8 cellular contexts compared by ENCODE assay signal in the genomic region with DNA sequence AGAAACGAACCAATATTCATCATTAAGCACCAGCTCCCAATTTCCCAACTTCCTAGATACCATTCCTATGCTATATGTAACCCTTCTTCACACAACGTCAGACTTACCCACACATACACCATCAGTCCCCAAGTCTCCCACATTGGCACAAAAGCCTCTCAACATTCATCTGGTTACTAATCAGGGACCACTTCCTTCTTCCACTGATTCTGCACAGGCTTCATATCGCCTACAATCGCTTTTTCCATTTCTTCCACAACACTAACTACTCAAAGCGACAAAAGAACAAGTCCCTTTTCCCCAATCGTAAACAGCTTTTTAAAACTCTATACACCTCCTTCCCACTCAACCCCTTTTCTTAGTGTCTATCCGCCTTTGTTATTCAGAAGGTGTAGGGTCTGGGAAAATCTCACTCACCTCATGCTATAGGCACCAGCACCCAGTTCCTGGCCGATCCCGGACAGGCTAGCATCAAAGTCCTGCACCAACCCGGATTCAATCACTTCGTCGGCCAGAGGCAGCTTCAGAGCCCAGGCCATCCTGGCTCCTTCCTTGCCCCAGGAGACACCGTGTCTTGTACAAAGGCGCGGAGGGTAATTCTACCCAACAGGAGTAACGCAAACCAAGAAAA. TPM values are rescaled to one million over a fixed set of nuclear protein-coding genes. Genes with fewer than 3 reads are reported as not detected.
A peak's percentile ranks its signal among the peaks of the same experiment; 100 is the strongest.
DNase-seq lines count a peak whose midpoint lies in the region; ATAC-seq and TF ChIP-seq lines count a peak whose summit lies in the region.

No MANE protein-coding gene starts in this region.

- intact Hi-C loops in activated T-helper 1 cell treated with anti-CD3 and anti-CD28 coated beads, Interleukin-12 subunit alpha, Interleukin-12 subunit beta, Interleukin-2, Interleukin-4 antibody, amounts not matched to agents 30 ng/mL and 10 ng/mL and 1 ng/mL, durations not matched to agents 14 hours and 24 hours and 36 hours (cut with micrococcal nuclease), result loop anchor here (1.0 to 10.0 kb wide), 12 partner anchors 46 to 1060 kb away; a partner anchor contains a TSS

- H2BK120ac ChIP-seq in H9 (ENCODE audit: low read depth, low read length, poor library complexity, severe bottlenecking), result no peak overlapping the region

- H3K79me2 ChIP-seq in DND-41 (ENCODE audit: insufficient read depth, low read length) (peaks cover 60% of the 10 kb centered on the region), H9 (ENCODE audit: insufficient read depth, low read length) (peaks cover 21% of the 10 kb centered on the region; the same call in 1 of the 2 replicates), OCI-LY1 (ENCODE audit: insufficient read depth, low read length) (no peaks in the 10 kb centered on the region)

- no peak overlapping the region for H4K91ac ChIP-seq in H9 (ENCODE audit: insufficient read length, low read depth, low read length)

- no peak overlapping the region for H2BK20ac ChIP-seq in H9 (ENCODE audit: low read depth, low read length, poor library complexity, severe bottlenecking)

- no peak overlapping the region for H4K5ac ChIP-seq in H9 (ENCODE audit: insufficient read length, low read depth, low read length)

- H3K9ac ChIP-seq in DND-41 (ENCODE audit: low read depth, low read length) (peak overlapping the region; percentile 81), H9 (ENCODE audit: extremely low read depth, insufficient read length, low read length) (peak overlapping the region; percentile 81), OCI-LY1 (ENCODE audit: low read length) (no peak overlapping the region; the same call in 1 of the 2 replicates)

- no peak for DNase-seq in DND-41
- peak; percentile 18 for DNase-seq in H9
- DNase-seq in GM10266 (ENCODE audit: extremely low spot score), result no peak
- no peak for DNase-seq in activated T-helper 1 cell treated with anti-CD3 and anti-CD28 coated beads, Interleukin-12 subunit alpha, Interleukin-12 subunit beta, Interleukin-2, Interleukin-4 antibody, amounts not matched to agents 30 ng/mL and 10 ng/mL and 1 ng/mL, durations not matched to agents 14 hours and 24 hours and 36 hours (ENCODE audit: low spot score)

- peaks cover 35% of the 10 kb centered on the region for H3K4me1 ChIP-seq in DND-41 (ENCODE audit: insufficient read depth, low read length)
- no peaks in the 10 kb centered on the region; the same call in 1 of the 2 replicates for H3K4me1 ChIP-seq in H9 (ENCODE audit: insufficient read depth, low read length)
- H3K4me1 ChIP-seq in OCI-LY1 (ENCODE audit: insufficient read depth, low read length, severe bottlenecking), result peaks cover 11% of the 10 kb centered on the region
- no peaks in the 10 kb centered on the region for H3K4me1 ChIP-seq in ectodermal cell (ENCODE audit: control insufficient read depth, insufficient read depth, low read length)
- H3K4me1 ChIP-seq in mononuclear cell (ENCODE audit: insufficient read depth, low read length), result peaks cover 37% of the 10 kb centered on the region

- no peak overlapping the region for H3K4ac ChIP-seq in H9 (ENCODE audit: low read depth, low read length)

- H3K18ac ChIP-seq in H9 (ENCODE audit: insufficient read length, low read depth, low read length), result peak overlapping the region; percentile 28

- no peak overlapping the region for H2BK12ac ChIP-seq in H9 (ENCODE audit: insufficient read length, low read depth, low read length)

- H3K14ac ChIP-seq in H9 (ENCODE audit: insufficient read depth, low read length), result peak overlapping the region; percentile 77; the same call in 1 of the 2 replicates

- no peak overlapping the region for H2BK15ac ChIP-seq in H9 (ENCODE audit: low read depth, low read length)

- H3K36me3 ChIP-seq in DND-41 (ENCODE audit: insufficient read depth, low read length) (peaks cover 7% of the 10 kb centered on the region; the same call in 1 of the 2 replicates), OCI-LY1 (ENCODE audit: insufficient read depth, low read length) (no peaks in the 10 kb centered on the region; the same call in 1 of the 2 replicates), ectodermal cell (ENCODE audit: control insufficient read depth, insufficient read depth, low read length) (no peaks in the 10 kb centered on the region)

- ATAC-seq in DND-41 (ENCODE audit: insufficient read depth, low read depth) (no peak), HG03565 (IDR thresholded peaks at IDR 0.05; ENCODE audit: unreplicated experiment) (no peak)

- H2AFZ ChIP-seq in DND-41 (ENCODE audit: low read depth, low read length), result peak overlapping the region; percentile 95
- no peak overlapping the region for H2AFZ ChIP-seq in H9 (ENCODE audit: low read length)
- peak overlapping the region; percentile 60; the same call in 1 of the 2 replicates for H2AFZ ChIP-seq in OCI-LY1 (ENCODE audit: low read length)

- H3K9me3 Mint-ChIP-seq in H9, result no peaks in the 10 kb centered on the region
- no peaks in the 10 kb centered on the region for H3K9me3 Mint-ChIP-seq in activated T-helper 1 cell treated with anti-CD3 and anti-CD28 coated beads, Interleukin-12 subunit alpha, Interleukin-12 subunit beta, Interleukin-2, Interleukin-4 antibody, amounts not matched to agents 30 ng/mL and 10 ng/mL and 1 ng/mL, durations not matched to agents 14 hours and 24 hours and 36 hours

- TF ChIP-seq CTCF in DND-41 (IDR thresholded peaks at IDR 0.05; ENCODE audit: borderline replicate concordance, extremely low read depth, low read length, poor library complexity, severe bottlenecking), result no peak
- no peak for TF ChIP-seq CTCF in H9 (conservative IDR thresholded peaks at IDR 0.05)
- TF ChIP-seq CTCF in OCI-LY1 (IDR thresholded peaks at IDR 0.05; ENCODE audit: low read length), result no peak
- TF ChIP-seq CTCF in GM10266 (IDR thresholded peaks at IDR 0.05; ENCODE audit: control insufficient read depth, insufficient read depth, low read depth, missing control alignments), result no peak

- H2BK5ac ChIP-seq in H9 (ENCODE audit: insufficient read length, low read length), result no peak overlapping the region

- H3K4me2 ChIP-seq in DND-41 (ENCODE audit: insufficient read depth, low read length) (peak overlapping the region; percentile 93), H9 (ENCODE audit: insufficient read depth, insufficient read length, low read length) (peak overlapping the region; percentile 97), OCI-LY1 (ENCODE audit: low read length) (peak overlapping the region; percentile 59)

- peaks cover 11% of the 10 kb centered on the region; the same call in 1 of the 2 replicates for H4K20me1 ChIP-seq in DND-41 (ENCODE audit: insufficient read depth, low read length)
- H4K20me1 ChIP-seq in H9 (ENCODE audit: control insufficient read depth, insufficient read depth, insufficient read length), result no peaks in the 10 kb centered on the region
- no peaks in the 10 kb centered on the region for H4K20me1 ChIP-seq in OCI-LY1 (ENCODE audit: insufficient read depth, low read length)

- H3K27me3 Mint-ChIP-seq in H9 (ENCODE audit: low read depth), result peaks cover 3% of the 10 kb centered on the region; the same call in 1 of the 2 replicates
- peaks cover 1% of the 10 kb centered on the region for H3K27me3 Mint-ChIP-seq in activated T-helper 1 cell treated with anti-CD3 and anti-CD28 coated beads, Interleukin-12 subunit alpha, Interleukin-12 subunit beta, Interleukin-2, Interleukin-4 antibody, amounts not matched to agents 30 ng/mL and 10 ng/mL and 1 ng/mL, durations not matched to agents 14 hours and 24 hours and 36 hours (ENCODE audit: insufficient read depth)

- H3K56ac ChIP-seq in H9 (ENCODE audit: insufficient read length, low read depth, low read length), result no peak overlapping the region

- no peak overlapping the region for H3T11ph ChIP-seq in H9 (ENCODE audit: low read length)

- H3K27ac Mint-ChIP-seq in H9, result no peak overlapping the region
- H3K27ac Mint-ChIP-seq in activated T-helper 1 cell treated with anti-CD3 and anti-CD28 coated beads, Interleukin-12 subunit alpha, Interleukin-12 subunit beta, Interleukin-2, Interleukin-4 antibody, amounts not matched to agents 30 ng/mL and 10 ng/mL and 1 ng/mL, durations not matched to agents 14 hours and 24 hours and 36 hours, result no peak overlapping the region

- no peaks in the 10 kb centered on the region for H3K9me2 ChIP-seq in OCI-LY1 (ENCODE audit: low read depth, low read length)

- no peaks in the 10 kb centered on the region for H3F3A ChIP-seq in OCI-LY1 (ENCODE audit: insufficient read depth, low read length)

- H3K36me3 Mint-ChIP-seq in H9 (ENCODE audit: insufficient read depth in 1 of 3, low read depth in 3 of 3), result peaks cover 0 to 10% (median 4%) of the 10 kb centered on the region in 3 experiments; a peak in 5 of 7 replicates
- peaks cover 7% of the 10 kb centered on the region for H3K36me3 Mint-ChIP-seq in activated T-helper 1 cell treated with anti-CD3 and anti-CD28 coated beads, Interleukin-12 subunit alpha, Interleukin-12 subunit beta, Interleukin-2, Interleukin-4 antibody, amounts not matched to agents 30 ng/mL and 10 ng/mL and 1 ng/mL, durations not matched to agents 14 hours and 24 hours and 36 hours (ENCODE audit: low read depth)

- H3K27me3 ChIP-seq in DND-41 (ENCODE audit: insufficient read depth, low read length, poor library complexity) (no peaks in the 10 kb centered on the region), H9 (ENCODE audit: insufficient read depth, low read length) (no peaks in the 10 kb centered on the region), OCI-LY1 (ENCODE audit: insufficient read depth, low read length) (no peaks in the 10 kb centered on the region), ectodermal cell (ENCODE audit: control insufficient read depth, insufficient read depth, low read length, poor library complexity, severe bottlenecking) (no peaks in the 10 kb centered on the region), mononuclear cell (ENCODE audit: insufficient read depth, low read length) (no peaks in the 10 kb centered on the region)

- H3K4me1 Mint-ChIP-seq in H9, result 0 out of 4 replicates have a peak, but pooled peaks cover 0 to 2% of the 10 kb centered on the region in 2 experiments
- H3K4me1 Mint-ChIP-seq in activated T-helper 1 cell treated with anti-CD3 and anti-CD28 coated beads, Interleukin-12 subunit alpha, Interleukin-12 subunit beta, Interleukin-2, Interleukin-4 antibody, amounts not matched to agents 30 ng/mL and 10 ng/mL and 1 ng/mL, durations not matched to agents 14 hours and 24 hours and 36 hours (ENCODE audit: low read depth), result peaks cover 9% of the 10 kb centered on the region

- H3K27ac ChIP-seq in DND-41 (ENCODE audit: low read length) (peak overlapping the region; percentile 90), H9 (ENCODE audit: insufficient read length, low read depth, low read length) (peak overlapping the region; percentile 81), OCI-LY1 (ENCODE audit: low read depth, low read length, poor library complexity, severe bottlenecking) (no peak overlapping the region), ectodermal cell (ENCODE audit: insufficient read depth, low read depth, low read length, poor library complexity, severe bottlenecking) (peak overlapping the region; percentile 99)

- H4K8ac ChIP-seq in H9 (replicated peaks; ENCODE audit: insufficient read length, low read depth, low read length), result no peak overlapping the region

- H3K4me3 Mint-ChIP-seq in H9, result no peak overlapping the region
- no peak overlapping the region for H3K4me3 Mint-ChIP-seq in activated T-helper 1 cell treated with anti-CD3 and anti-CD28 coated beads, Interleukin-12 subunit alpha, Interleukin-12 subunit beta, Interleukin-2, Interleukin-4 antibody, amounts not matched to agents 30 ng/mL and 10 ng/mL and 1 ng/mL, durations not matched to agents 14 hours and 24 hours and 36 hours

- H3K23ac ChIP-seq in H9 (ENCODE audit: insufficient read length, low read depth, low read length), result no peak overlapping the region

- WGBS in H9 (ENCODE audit: extremely low coverage, insufficient read length, low lambda C conversion rate), result 100% methylated on average over 1 of the region's 16 CpGs
- 8 to 10% methylated on average over 16 of the region's 16 CpGs for WGBS in ectodermal cell, 2 experiments

- H3K4me3 ChIP-seq in DND-41 (ENCODE audit: low read depth in 1 of 2, low read length in 2 of 2), result peak overlapping the region; percentile 71 to 82
- H3K4me3 ChIP-seq in OCI-LY1 (ENCODE audit: low read depth, low read length, poor library complexity, severe bottlenecking), result peak overlapping the region; percentile 54
- H3K4me3 ChIP-seq in ectodermal cell (ENCODE audit: insufficient read depth, low read depth, low read length), result peak overlapping the region; percentile 60
- peak overlapping the region; percentile 98 for H3K4me3 ChIP-seq in mononuclear cell (ENCODE audit: low read length)

- H2AK5ac ChIP-seq in H9 (ENCODE audit: insufficient read length, low read length), result no peak overlapping the region

- peaks cover 4% of the 10 kb centered on the region for H3K79me1 ChIP-seq in H9 (ENCODE audit: insufficient read depth, low read depth, low read length, poor library complexity, severe bottlenecking)

- H3K9me3 ChIP-seq in DND-41 (ENCODE audit: insufficient read depth, low read length, severe bottlenecking), result no peaks in the 10 kb centered on the region
- H3K9me3 ChIP-seq in H9 (ENCODE audit: control insufficient read depth, low read depth, low read length), result no peaks in the 10 kb centered on the region
- H3K9me3 ChIP-seq in OCI-LY1 (ENCODE audit: low read length), result no peaks in the 10 kb centered on the region
- no peaks in the 10 kb centered on the region for H3K9me3 ChIP-seq in ectodermal cell (ENCODE audit: control insufficient read depth, low read length)
- H3K9me3 ChIP-seq in mononuclear cell (ENCODE audit: low read depth, low read length), result no peaks in the 10 kb centered on the region

- H3K23me2 ChIP-seq in H9 (ENCODE audit: insufficient read length, low read depth, low read length, poor library complexity, severe bottlenecking), result peaks cover 10% of the 10 kb centered on the region

RNA-seq across cellular contexts. Expression of a gene that starts 0.9 kb away (rescaled TPM):
- total RNA-seq in H9 (2021) (25.2 and 27.1 TPM in 2 replicates), mononuclear cell (3.9 TPM)
- 50.4 TPM for polyA plus RNA-seq in ectodermal cell (2013, experiment 1 of 4)
- polyA plus RNA-seq in ectodermal cell (2013, experiment 2 of 4), result 44.6 TPM
- 38.6 TPM for polyA plus RNA-seq in ectodermal cell (2013, experiment 3 of 4)
- 44.9 TPM for polyA plus RNA-seq in ectodermal cell (2013, experiment 4 of 4)
- total RNA-seq in activated T-helper 1 cell treated with anti-CD3 and anti-CD28 coated beads, Interleukin-12 subunit alpha, Interleukin-12 subunit beta, Interleukin-2, Interleukin-4 antibody, amounts not matched to agents 30 ng/mL and 10 ng/mL and 1 ng/mL, durations not matched to agents 14 hours and 24 hours and 36 hours, result 49.1 and 49.8 TPM in 2 replicates

RNA-seq across cellular contexts. Expression of a gene that starts 45.9 kb away (rescaled TPM):
- 12.0 and 13.3 TPM in 2 replicates for total RNA-seq in H9 (2021)
- polyA plus RNA-seq in ectodermal cell (2013, experiment 1 of 4), result 3.8 TPM
- polyA plus RNA-seq in ectodermal cell (2013, experiment 2 of 4), result 3.1 TPM
- polyA plus RNA-seq in ectodermal cell (2013, experiment 3 of 4), result 1.5 TPM
- 2.9 TPM for polyA plus RNA-seq in ectodermal cell (2013, experiment 4 of 4)
- 5.5 TPM for total RNA-seq in mononuclear cell
- 5.2 and 6.7 TPM in 2 replicates for total RNA-seq in activated T-helper 1 cell treated with anti-CD3 and anti-CD28 coated beads, Interleukin-12 subunit alpha, Interleukin-12 subunit beta, Interleukin-2, Interleukin-4 antibody, amounts not matched to agents 30 ng/mL and 10 ng/mL and 1 ng/mL, durations not matched to agents 14 hours and 24 hours and 36 hours
